ENCODE assay signal across 8 cellular contexts in the genomic region with DNA sequence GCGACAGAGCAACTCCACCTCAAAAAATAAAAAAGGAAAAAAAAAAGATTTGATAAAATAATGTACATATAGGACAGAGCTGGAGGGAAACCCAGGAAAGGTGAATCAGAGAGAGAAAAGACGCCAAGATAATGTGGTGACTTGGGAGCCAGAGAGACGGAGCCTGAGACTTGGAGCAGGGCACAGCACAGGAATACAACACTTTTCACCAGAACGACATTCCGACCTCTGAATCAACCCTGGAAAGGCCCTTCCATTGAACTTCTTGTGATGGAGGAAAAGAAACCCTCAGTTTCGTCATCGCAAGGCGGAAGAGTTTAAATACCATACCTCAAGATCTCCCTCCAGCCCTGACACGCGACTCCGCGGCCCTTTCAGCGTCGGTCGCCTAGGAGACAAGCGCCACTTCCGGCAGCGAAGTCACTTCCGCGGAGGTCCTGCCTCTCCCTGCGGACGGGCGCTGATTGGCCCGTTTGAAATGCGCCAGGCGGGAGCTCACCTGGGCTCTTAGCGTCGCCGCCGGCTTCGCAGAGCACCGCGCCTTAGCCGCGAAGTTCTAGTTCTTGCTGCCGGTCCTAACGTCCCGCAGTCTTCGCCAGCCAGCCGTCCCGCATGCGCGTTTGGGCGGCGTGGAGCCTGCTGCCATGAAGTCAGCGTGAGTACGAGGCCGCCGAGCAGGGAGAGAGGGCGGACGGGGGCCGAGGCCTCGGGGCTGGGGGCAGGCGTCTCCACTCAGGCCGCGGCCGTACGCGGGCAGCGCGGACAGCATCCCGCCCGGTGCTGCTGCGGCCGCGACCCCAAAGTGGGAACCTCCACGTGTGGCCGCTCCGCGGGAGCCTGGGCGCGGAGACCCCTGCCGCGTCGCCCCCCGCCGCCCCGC. TPM values are rescaled to one million over a fixed set of nuclear protein-coding genes. Genes with fewer than 3 reads are reported as not detected.
DNase-seq lines count a peak whose midpoint lies in the region; ATAC-seq and TF ChIP-seq lines count a peak whose summit lies in the region.

TSS of gene KIF23 (plus strand) at position 528 of the 880 bp plus-strand sequence. CDS start at position 645, 117 bp downstream.

- POLR2A ChIA-PET in PC-9 (lab: Charles Lee; ENCODE audit: unreplicated experiment), result interaction anchor here (0.5 to 1.8 kb wide), 9 partner anchors 37 to 709 kb away, joined by 3 to 10 read pairs (median 3); partner anchors contain the start of genes GLCE and RPLP1

- CTCF ChIA-PET in PC-9 (lab: Charles Lee), result interaction anchor here (1.0 to 1.2 kb wide), 2 partner anchors 48 kb away, joined by 4 to 10 read pairs; no protein-coding TSS in a partner anchor

- peak within 1 kb of the TSS; percentile 86 for H3K4me3 ChIP-seq in PC-9
- H3K4me3 ChIP-seq in mucosa of rectum (ENCODE audit: low read length in 2 of 2), result peak within 1 kb of the TSS; percentile 69 to 75

- TF ChIP-seq CTCF in PC-9 (conservative IDR thresholded peaks at IDR 0.05), result no peak

- H3K9me3 ChIP-seq in PC-9 (ENCODE audit: insufficient read depth, low read depth) (no peaks in the 10 kb centered on the region), mucosa of rectum (ENCODE audit: control insufficient read depth in 2 of 2, low read length in 2 of 2) (no peaks in the 10 kb centered on the region)

- intact Hi-C loops in PC-9 (cut with micrococcal nuclease; ENCODE audit: unreplicated experiment), result loop anchor here (5.0 kb wide), 1 partner anchor 38 kb away; the partner anchor contains the start of gene RPLP1

- H3K9me2 ChIP-seq in PC-9 (ENCODE audit: insufficient read depth), result no peaks in the 10 kb centered on the region

- H3K9ac ChIP-seq in mucosa of rectum (ENCODE audit: low read depth in 1 of 2, low read length in 2 of 2), result peak within 1 kb of the TSS; percentile 10 to 61

- peak within 1 kb of the TSS; percentile 83 for H3K4me2 ChIP-seq in PC-9

- TF ChIP-seq POLR2A in erythroblast (IDR thresholded peaks at IDR 0.05; ENCODE audit: low read length), result peak; percentile 86

- peaks cover 3% of the 10 kb centered on the region; the same call in 1 of the 2 replicates for H3F3A ChIP-seq in PC-9 (ENCODE audit: insufficient read depth, low read depth)

- peaks cover 10% of the 10 kb centered on the region for H3K27me3 Mint-ChIP-seq in IgD-negative memory B cell

- peaks cover 57% of the 10 kb centered on the region for H3K79me2 ChIP-seq in PC-9 (ENCODE audit: low read depth)

- H3K27ac ChIP-seq in PC-9, result peak within 1 kb of the TSS; percentile 63
- peak within 1 kb of the TSS in 1 of 2 donors; percentile 17 for H3K27ac ChIP-seq in mucosa of rectum (ENCODE audit: low read depth in 2 of 2, low read length in 2 of 2)

- no peaks in the 10 kb centered on the region for H3K9me3 Mint-ChIP-seq in IgD-negative memory B cell

- H3K36me3 ChIP-seq in PC-9 (ENCODE audit: low read depth), result peaks cover 14% of the 10 kb centered on the region; the same call in 1 of the 2 replicates
- H3K36me3 ChIP-seq in mucosa of rectum (ENCODE audit: control insufficient read depth in 2 of 2, insufficient read depth in 2 of 2, low read length in 2 of 2), result peaks cover 0 to under 1% of the 10 kb centered on the region in 2 donors

- no peaks in the 10 kb centered on the region for H3K27me3 ChIP-seq in PC-9 (ENCODE audit: insufficient read depth, low read depth)
- H3K27me3 ChIP-seq in mucosa of rectum (ENCODE audit: control insufficient read depth in 2 of 2, insufficient read depth in 2 of 2, low read length in 2 of 2), result no peaks in the 10 kb centered on the region

- peaks cover 4 to 10% (median 9%) of the 10 kb centered on the region in 3 donors for H3K4me1 Mint-ChIP-seq in IgD-negative memory B cell

- BruUV-seq in PC-9 (replicated peaks; lab: Mats Ljungman, UMichigan), result no TSS peak

- H3K4me1 ChIP-seq in PC-9 (replicated peaks; ENCODE audit: insufficient read depth) (peaks cover 39% of the 10 kb centered on the region), mucosa of rectum (ENCODE audit: control insufficient read depth in 2 of 2, insufficient read depth in 2 of 2, low read length in 2 of 2) (peaks cover 6 to 7% of the 10 kb centered on the region in 2 donors)

- peak; percentile 92 for ATAC-seq in GM21529 (IDR thresholded peaks at IDR 0.05; ENCODE audit: unreplicated experiment)

- H4K20me1 ChIP-seq in PC-9 (ENCODE audit: insufficient read depth), result peaks cover 3% of the 10 kb centered on the region; the same call in 1 of the 2 replicates

- no peaks in the 10 kb centered on the region for H3K36me3 Mint-ChIP-seq in IgD-negative memory B cell

- H3K4me3 Mint-ChIP-seq in IgD-negative memory B cell, result peak within 1 kb of the TSS; percentile 75 to 95 (median 90)

- peak within 1 kb of the TSS; percentile 79 for H2AFZ ChIP-seq in PC-9

- peak; percentile 86 for DNase-seq in DMS114 treated with DMSO at 0.1 percent for 48 hours (lab: John Stamatoyannopoulos, UW; ENCODE audit: unreplicated experiment)
- DNase-seq in PC-9, result peak; percentile 89 to 92
- peak; percentile 88 for DNase-seq in activated T-cell treated with anti-CD3 and anti-CD28 coated beads for 48 hours (ENCODE audit: low read depth)
- peak; percentile 94 to 96 for DNase-seq in erythroblast (lab: John Stamatoyannopoulos, UW)
- DNase-seq in stimulated activated CD8-positive, alpha-beta memory T cell treated with anti-CD3 and anti-CD28 coated beads, Interleukin-4, amount 100 ng/mL, for 48 hours, result peak; percentile 93

- H3K27ac Mint-ChIP-seq in IgD-negative memory B cell, result peak within 1 kb of the TSS; percentile 15 to 84 (median 34)

RNA-seq across cellular contexts. Expression of gene KIF23, which starts in this region (rescaled TPM):
- polyA plus RNA-seq in IgD-negative memory B cell, result 1.0 TPM
- 78.7 and 100 TPM in 2 replicates for total RNA-seq in PC-9 (2021)
